Comparison of ENCODE assay signal across 7 cellular contexts in the genomic region with DNA sequence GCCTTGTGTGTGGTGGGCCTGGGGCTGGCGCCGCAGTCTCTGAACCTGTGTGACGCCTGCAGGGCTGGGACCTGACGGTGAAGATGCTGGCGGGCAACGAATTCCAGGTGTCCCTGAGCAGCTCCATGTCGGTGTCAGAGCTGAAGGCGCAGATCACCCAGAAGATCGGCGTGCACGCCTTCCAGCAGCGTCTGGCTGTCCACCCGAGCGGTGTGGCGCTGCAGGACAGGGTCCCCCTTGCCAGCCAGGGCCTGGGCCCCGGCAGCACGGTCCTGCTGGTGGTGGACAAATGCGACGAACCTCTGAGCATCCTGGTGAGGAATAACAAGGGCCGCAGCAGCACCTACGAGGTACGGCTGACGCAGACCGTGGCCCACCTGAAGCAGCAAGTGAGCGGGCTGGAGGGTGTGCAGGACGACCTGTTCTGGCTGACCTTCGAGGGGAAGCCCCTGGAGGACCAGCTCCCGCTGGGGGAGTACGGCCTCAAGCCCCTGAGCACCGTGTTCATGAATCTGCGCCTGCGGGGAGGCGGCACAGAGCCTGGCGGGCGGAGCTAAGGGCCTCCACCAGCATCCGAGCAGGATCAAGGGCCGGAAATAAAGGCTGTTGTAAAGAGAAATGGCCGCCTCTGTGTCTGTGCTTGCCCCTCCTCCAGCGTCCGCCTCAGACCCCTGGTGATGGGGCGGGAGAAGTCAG. TPM values are rescaled to one million over a fixed set of nuclear protein-coding genes. Genes with fewer than 3 reads are reported as not detected.
DNase-seq lines count a peak whose midpoint lies in the region; ATAC-seq, FAIRE-seq and TF ChIP-seq lines count a peak whose summit lies in the region.
"Had no signal": no experiment of that assay in that cellular context is flagged by ENCODE, and none has a peak within 500 bp of the region (broad histone marks: within the 10 kb centered on the region; RNA-seq: fewer than 3 reads in every experiment).

No MANE protein-coding gene starts in this region.

- peak overlapping the region; percentile 7; the same call in 1 of the 2 replicates for H2AFZ ChIP-seq in OCI-LY7 (ENCODE audit: low read length)
- peak overlapping the region; percentile 62 for H2AFZ ChIP-seq in endothelial cell of umbilical vein (ENCODE audit: low read depth, low read length)

- no peaks in the 10 kb centered on the region for H3K9me1 ChIP-seq in endothelial cell of umbilical vein (replicated peaks; ENCODE audit: control insufficient read depth, extremely low read depth, insufficient read depth, low read length)

- peaks cover 22% of the 10 kb centered on the region for H3K36me3 Mint-ChIP-seq in Caco-2 (ENCODE audit: insufficient read depth, unreplicated experiment)

- intact Hi-C loops in Caco-2 (cut with micrococcal nuclease; ENCODE audit: unreplicated experiment): loop anchor here (2.0 kb wide), 1 partner anchor 45 kb away; no protein-coding TSS in a partner anchor
- intact Hi-C loops in OCI-LY7 (cut with micrococcal nuclease; ENCODE audit: unreplicated experiment): no loop called here
- intact Hi-C loops in endothelial cell of umbilical vein (cut with micrococcal nuclease): loop anchor here (2.0 to 5.0 kb wide), 2 partner anchors 13 to 258 kb away; a partner anchor contains a TSS

- FAIRE-seq in endothelial cell of umbilical vein (lab: Jason Lieb, UNC) (peak; percentile 77), small intestine (lab: Jason Lieb, UNC) (no peak)

- H3K9me3 ChIP-seq in Caco-2 (no peaks in the 10 kb centered on the region), OCI-LY7 (ENCODE audit: low read length) (0 out of 2 replicates have a peak, but pooled peaks cover 3% of the 10 kb centered on the region), endothelial cell of umbilical vein (replicated peaks; ENCODE audit: control insufficient read depth, insufficient read depth, low read length) (no peaks in the 10 kb centered on the region), small intestine (ENCODE audit: control insufficient read depth, low read depth) (no peaks in the 10 kb centered on the region)

- no peaks in the 10 kb centered on the region for H3K4me1 Mint-ChIP-seq in Caco-2 (ENCODE audit: low read depth, unreplicated experiment)

- peak overlapping the region; percentile 65 for H3K9ac ChIP-seq in endothelial cell of umbilical vein (replicated peaks; ENCODE audit: extremely low read depth, insufficient read depth, low read length)

- CTCF ChIA-PET in Caco-2 (lab: Charles Lee): interaction anchor here (0.6 to 1.5 kb wide), 3 partner anchors 13 to 50 kb away, joined by 3 to 9 read pairs (median 5); no protein-coding TSS in a partner anchor
- CTCF ChIA-PET in OCI-LY7 (lab: Charles Lee; ENCODE audit: unreplicated experiment): interaction anchor here (1.4 kb wide), 1 partner anchor 50 kb away, joined by 4 read pairs; no protein-coding TSS in a partner anchor
- CTCF ChIA-PET in endothelial cell of umbilical vein (lab: Charles Lee): interaction anchor here (0.9 to 4.2 kb wide), 6 partner anchors 11 to 278 kb away, joined by 3 to 41 read pairs (median 8); no protein-coding TSS in a partner anchor

- H3K27ac Mint-ChIP-seq in Caco-2 (ENCODE audit: unreplicated experiment): peak overlapping the region; percentile 91

- H4K20me1 ChIP-seq in OCI-LY7 (ENCODE audit: insufficient read depth, low read length) (no peaks in the 10 kb centered on the region), endothelial cell of umbilical vein (replicated peaks; ENCODE audit: control insufficient read depth, extremely low read depth, insufficient read depth, low read length) (no peaks in the 10 kb centered on the region)

- peaks cover 3% of the 10 kb centered on the region; the same call in 1 of the 2 replicates for H3K4me1 ChIP-seq in Caco-2
- peaks cover 22% of the 10 kb centered on the region for H3K4me1 ChIP-seq in OCI-LY7 (ENCODE audit: insufficient read depth, low read length, poor library complexity, severe bottlenecking)
- H3K4me1 ChIP-seq in endothelial cell of umbilical vein (ENCODE audit: control insufficient read depth, extremely low read depth, insufficient read depth, low read length): peaks cover 10% of the 10 kb centered on the region
- peaks cover 0 to 4% of the 10 kb centered on the region in 2 donors for H3K4me1 ChIP-seq in small intestine (ENCODE audit: control insufficient read depth in 2 of 2, insufficient read depth in 1 of 2, low read depth in 1 of 2, low read length in 1 of 2)

- H3K36me3 ChIP-seq in Caco-2 (ENCODE audit: control insufficient read depth, insufficient read depth, low read length): no peaks in the 10 kb centered on the region
- no peaks in the 10 kb centered on the region for H3K36me3 ChIP-seq in OCI-LY7 (ENCODE audit: insufficient read depth, low read length)
- no peaks in the 10 kb centered on the region for H3K36me3 ChIP-seq in endothelial cell of umbilical vein (ENCODE audit: control insufficient read depth in 2 of 2, extremely low read depth in 1 of 2, insufficient read depth in 2 of 2, low read length in 2 of 2)
- no peaks in the 10 kb centered on the region for H3K36me3 ChIP-seq in small intestine (ENCODE audit: control insufficient read depth in 2 of 2, insufficient read depth in 2 of 2, low read length in 2 of 2)

- H3K9me3 Mint-ChIP-seq in Caco-2 (ENCODE audit: unreplicated experiment): no peaks in the 10 kb centered on the region

- POLR2A ChIA-PET in Caco-2 (lab: Charles Lee) (interaction anchor here (0.6 to 1.1 kb wide), 2 partner anchors 17 to 47 kb away, joined by 3 to 5 read pairs; no protein-coding TSS in a partner anchor), OCI-LY7 (lab: Charles Lee) (interaction anchor here (0.5 to 1.6 kb wide), 3 partner anchors 10 to 1100 kb away, joined by 3 read pairs; no protein-coding TSS in a partner anchor), endothelial cell of umbilical vein (lab: Charles Lee) (no interaction called here)

- H3K9me2 ChIP-seq in OCI-LY7 (ENCODE audit: insufficient read depth, low read length): no peaks in the 10 kb centered on the region

- no peaks in the 10 kb centered on the region for H3K27me3 Mint-ChIP-seq in Caco-2 (ENCODE audit: insufficient read depth, unreplicated experiment)

- H3K4me3 ChIP-seq in Caco-2 (ENCODE audit: low read depth, low read length) (peak overlapping the region; percentile 66), OCI-LY7 (ENCODE audit: low read depth, low read length, poor library complexity, severe bottlenecking) (peak overlapping the region; percentile 75), endothelial cell of umbilical vein (replicated peaks in 1 of 3; ENCODE audit: insufficient read depth in 1 of 3, low read depth in 1 of 3, low read length in 3 of 3) (peak overlapping the region; percentile 41 to 83 (median 81)), small intestine (ENCODE audit: low read depth in 1 of 2, low read length in 2 of 2) (peak overlapping the region; percentile 53 to 65)

- WGBS in small intestine, 3 donors: 59 to 68% (median 61%) methylated on average over 37 to 41 of the region's 41 CpGs

- TF ChIP-seq CTCF in Caco-2 (IDR thresholded peaks at IDR 0.05; ENCODE audit: insufficient read depth in 1 of 2, low read depth in 1 of 2, low read length in 1 of 2, severe bottlenecking in 1 of 2, unreplicated experiment in 1 of 2): no peak
- no peak for TF ChIP-seq CTCF in OCI-LY7 (conservative IDR thresholded peaks at IDR 0.05; ENCODE audit: low read length)
- TF ChIP-seq CTCF in endothelial cell of umbilical vein (IDR thresholded peaks at IDR 0.05; ENCODE audit: extremely low read depth in 1 of 2, insufficient read depth in 1 of 2, low read depth in 1 of 2, low read length in 2 of 2): no peak

- H3K4me3 Mint-ChIP-seq in Caco-2 (ENCODE audit: unreplicated experiment): peak overlapping the region; percentile 94

- H3K4me2 ChIP-seq in OCI-LY7 (ENCODE audit: low read length) (peak overlapping the region; percentile 85), endothelial cell of umbilical vein (ENCODE audit: insufficient read depth, low read length) (peak overlapping the region; percentile 78)

- DNase-seq in Caco-2: no peak
- peak; percentile 70 for DNase-seq in OCI-LY7 (ENCODE audit: low spot score)
- DNase-seq in endothelial cell of umbilical vein (ENCODE audit: low read depth, low spot score): no peak
- DNase-seq in small intestine: no peak

- H3K27ac ChIP-seq in OCI-LY7 (ENCODE audit: low read depth, low read length, poor library complexity, severe bottlenecking) (peak overlapping the region; percentile 63), endothelial cell of umbilical vein (ENCODE audit: insufficient read depth, low read depth, low read length) (peak overlapping the region; percentile 54), small intestine (ENCODE audit: low read depth in 1 of 2, low read length in 1 of 2) (peak overlapping the region; percentile 92 to 95)

- ATAC-seq in HG03378 (IDR thresholded peaks at IDR 0.05; ENCODE audit: unreplicated experiment): no peak
- ATAC-seq in HG03280 (IDR thresholded peaks at IDR 0.05; ENCODE audit: unreplicated experiment): no peak

- TF ChIP-seq POLR2A in endothelial cell of umbilical vein (IDR thresholded peaks at IDR 0.05; ENCODE audit: low read depth, low read length): no peak

- H3K27me3 ChIP-seq in Caco-2 (replicated peaks; ENCODE audit: control insufficient read depth, insufficient read depth, low read length) (no peaks in the 10 kb centered on the region), endothelial cell of umbilical vein (ENCODE audit: control insufficient read depth in 2 of 2, insufficient read depth in 2 of 2, low read length in 2 of 2) (no peaks in the 10 kb centered on the region), small intestine (ENCODE audit: control insufficient read depth in 2 of 2, insufficient read depth in 2 of 2, low read length in 2 of 2) (no peaks in the 10 kb centered on the region)

- BruUV-seq in Caco-2 (replicated peaks; lab: Mats Ljungman, UMichigan): TSS peak; percentile 94
- TSS peak; percentile 100 for BruUV-seq in OCI-LY7 (replicated peaks; lab: Mats Ljungman, UMichigan)
- TSS peak; percentile 87 for BruUV-seq in endothelial cell of umbilical vein (replicated peaks; lab: Mats Ljungman, UMichigan)

- H3K79me2 ChIP-seq in OCI-LY7 (ENCODE audit: insufficient read depth, low read depth, low read length) (no peaks in the 10 kb centered on the region), endothelial cell of umbilical vein (ENCODE audit: control insufficient read depth, insufficient read depth, low read length) (no peaks in the 10 kb centered on the region)

- dilution Hi-C loops in endothelial cell of umbilical vein (cut with MboI; ENCODE audit: extremely low pct_ligation_motif_present, low sequenced_read_pairs): no loop called here

RNA-seq across cellular contexts. Expression of a gene that starts 0.8 kb away (rescaled TPM):
- total RNA-seq in Caco-2 (2022) (55.5 and 63.1 TPM in 2 replicates), OCI-LY7 (2022) (53.4 and 65.4 TPM in 2 replicates), endothelial cell of umbilical vein (44.6 and 47.6 TPM in 2 replicates)
- total RNA-seq in OCI-LY7 (2014; rRNA removed; shearing (Covaris generic)): 99.9 and 110 TPM in 2 replicates
- polyA plus RNA-seq in endothelial cell of umbilical vein (154 and 220 TPM in 2 replicates), small intestine (100 to 1,000 TPM in 2 of 3 donors, 10 to 100 TPM in 1; 86.3 to 282 (median 277) TPM)
- 57.5 and 90.1 TPM in 2 replicates for polyA plus RNA-seq in endothelial cell of umbilical vein (2011; cell fraction: cytosol; rRNA removed)
- polyA plus RNA-seq in endothelial cell of umbilical vein (2011; cell fraction: nucleus; rRNA removed): 19.9 and 21.4 TPM in 2 replicates
- 63.6 and 84.9 TPM in 2 replicates for polyA plus RNA-seq in endothelial cell of umbilical vein (2012)
- polyA minus RNA-seq in endothelial cell of umbilical vein: 24.4 and 32.6 TPM in 2 replicates
- 23.7 TPM for polyA minus RNA-seq in endothelial cell of umbilical vein (2011; cell fraction: cytosol; rRNA and poly(A)+ RNA removed)
- polyA minus RNA-seq in endothelial cell of umbilical vein (2011; cell fraction: nucleus; rRNA and poly(A)+ RNA removed): 3.4 and 8.0 TPM in 2 replicates

RNA-seq across cellular contexts. Expression of a gene that starts 5.8 kb away (rescaled TPM):
- total RNA-seq in Caco-2 (2022): 176 and 188 TPM in 2 replicates
- 2.2 and 2.7 TPM in 2 replicates for total RNA-seq in OCI-LY7 (2014; rRNA removed; shearing (Covaris generic))
- total RNA-seq in OCI-LY7 (2022): 9.1 and 9.8 TPM in 2 replicates
- total RNA-seq in endothelial cell of umbilical vein: 67.8 and 75.6 TPM in 2 replicates
- 66.6 and 78.9 TPM in 2 replicates for polyA plus RNA-seq in endothelial cell of umbilical vein
- polyA plus RNA-seq in endothelial cell of umbilical vein (2011; cell fraction: cytosol; rRNA removed): 37.4 and 54.0 TPM in 2 replicates
- 180 and 187 TPM in 2 replicates for polyA plus RNA-seq in endothelial cell of umbilical vein (2011; cell fraction: nucleus; rRNA removed)
- 59.5 and 122 TPM in 2 replicates for polyA plus RNA-seq in endothelial cell of umbilical vein (2012)
- 54.3 and 61.2 TPM in 2 replicates for polyA minus RNA-seq in endothelial cell of umbilical vein
- polyA minus RNA-seq in endothelial cell of umbilical vein (2011; cell fraction: cytosol; rRNA and poly(A)+ RNA removed): 32.9 TPM
- 40.7 and 70.5 TPM in 2 replicates for polyA minus RNA-seq in endothelial cell of umbilical vein (2011; cell fraction: nucleus; rRNA and poly(A)+ RNA removed)
- polyA plus RNA-seq in small intestine: 10 to 100 TPM; 13.2 to 20.9 (median 18.9) TPM

RNA-seq across cellular contexts. Expression of a gene that starts 14.2 kb away (rescaled TPM):
- 45.5 and 53.8 TPM in 2 replicates for total RNA-seq in Caco-2 (2022)
- total RNA-seq in OCI-LY7 (2014; rRNA removed; shearing (Covaris generic)): not detected in 2 replicates
- not detected in 2 replicates for total RNA-seq in OCI-LY7 (2022)
- total RNA-seq in endothelial cell of umbilical vein: 32.0 and 37.6 TPM in 2 replicates
- 30.5 and 50.6 TPM in 2 replicates for polyA plus RNA-seq in endothelial cell of umbilical vein
- polyA plus RNA-seq in endothelial cell of umbilical vein (2011; cell fraction: cytosol; rRNA removed): 6.8 and 11.8 TPM in 2 replicates
- polyA plus RNA-seq in endothelial cell of umbilical vein (2011; cell fraction: nucleus; rRNA removed): 54.2 and 66.1 TPM in 2 replicates
- polyA plus RNA-seq in endothelial cell of umbilical vein (2012): 3.1 and 11.3 TPM in 2 replicates
- 2.1 and 2.5 TPM in 2 replicates for polyA minus RNA-seq in endothelial cell of umbilical vein
- polyA minus RNA-seq in endothelial cell of umbilical vein (2011; cell fraction: cytosol; rRNA and poly(A)+ RNA removed): 26.1 TPM
- polyA minus RNA-seq in endothelial cell of umbilical vein (2011; cell fraction: nucleus; rRNA and poly(A)+ RNA removed): 9.2 and 33.1 TPM in 2 replicates
- 1 to 10 TPM in 2 of 3 donors, under 1 TPM in 1; 0.89 to 8.2 (median 6.2) TPM for polyA plus RNA-seq in small intestine

RNA-seq across cellular contexts. Expression of a gene that starts 32.2 kb away (rescaled TPM):
- total RNA-seq in Caco-2 (2022) (0.18 and 0.65 TPM in 2 replicates), OCI-LY7 (2022) (not detected in 2 replicates), endothelial cell of umbilical vein (not detected in 2 replicates)
- not detected in 2 replicates for total RNA-seq in OCI-LY7 (2014; rRNA removed; shearing (Covaris generic))
- polyA plus RNA-seq in endothelial cell of umbilical vein (not detected in 2 replicates), small intestine (1 to 10 TPM in 1 of 3 donors, under 1 TPM in 1, not detected in 1; 0.30 to 1.6 TPM)
- polyA plus RNA-seq in endothelial cell of umbilical vein (2011; cell fraction: cytosol; rRNA removed): not detected in 2 replicates
- not detected in 2 replicates for polyA plus RNA-seq in endothelial cell of umbilical vein (2011; cell fraction: nucleus; rRNA removed)
- polyA plus RNA-seq in endothelial cell of umbilical vein (2012): 0.46 and 0.52 TPM in 2 replicates
- polyA minus RNA-seq in endothelial cell of umbilical vein: 0.13 TPM in 1 of 2 replicates, not detected in the other
- polyA minus RNA-seq in endothelial cell of umbilical vein (2011; cell fraction: cytosol; rRNA and poly(A)+ RNA removed): not detected
- not detected in 2 replicates for polyA minus RNA-seq in endothelial cell of umbilical vein (2011; cell fraction: nucleus; rRNA and poly(A)+ RNA removed)
- total RNA-seq: LHCN-M2 had no signal

RNA-seq across cellular contexts. Expression of a gene that starts 47.8 kb away (rescaled TPM):
- total RNA-seq in Caco-2 (2022) (3.1 and 4.0 TPM in 2 replicates), OCI-LY7 (2022) (not detected in 2 replicates), endothelial cell of umbilical vein (0.48 and 0.88 TPM in 2 replicates)
- 0.05 TPM in 1 of 2 replicates, not detected in the other for total RNA-seq in OCI-LY7 (2014; rRNA removed; shearing (Covaris generic))
- polyA plus RNA-seq in endothelial cell of umbilical vein (0.29 and 0.35 TPM in 2 replicates), small intestine (under 1 TPM; 0.72 to 0.89 (median 0.81) TPM)
- polyA plus RNA-seq in endothelial cell of umbilical vein (2011; cell fraction: cytosol; rRNA removed): 0.13 and 0.14 TPM in 2 replicates
- 1.0 and 1.3 TPM in 2 replicates for polyA plus RNA-seq in endothelial cell of umbilical vein (2011; cell fraction: nucleus; rRNA removed)
- polyA plus RNA-seq in endothelial cell of umbilical vein (2012): 0.72 and 1.6 TPM in 2 replicates
- polyA minus RNA-seq in endothelial cell of umbilical vein: 0.27 TPM in 1 of 2 replicates, not detected in the other
- polyA minus RNA-seq in endothelial cell of umbilical vein (2011; cell fraction: cytosol; rRNA and poly(A)+ RNA removed): 0.51 TPM
- polyA minus RNA-seq in endothelial cell of umbilical vein (2011; cell fraction: nucleus; rRNA and poly(A)+ RNA removed): 0.48 TPM in 1 of 2 replicates, not detected in the other

Comparison
In these comparisons a context has a peak if more than half of its experiments do, and no peak if none do; other contexts are left out.
1. RNA of a gene that starts 14.2 kb away (total RNA-seq): 45.5 to 53.8 TPM in Caco-2 and 32.0 to 37.6 TPM in endothelial cell of umbilical vein; not detected in OCI-LY7; every median in the first group is over 10 times any median in the second.
2. Peak in every context shown above with its lines, with median percentiles within 50 percentile points of each other: H3K4me3 ChIP-seq and H3K27ac ChIP-seq.